Comparison of ENCODE assay signal across 17 cellular contexts in genomic region chr12:104725610-104726009, GRCh38.
DNase-seq lines count a peak whose midpoint lies in the region; ATAC-seq and TF ChIP-seq lines count a peak whose summit lies in the region.
"Had no signal": no experiment of that assay in that cellular context is flagged by ENCODE, and none has a peak within 500 bp of the region (broad histone marks: within the 10 kb centered on the region; RNA-seq: fewer than 3 reads in every experiment).

No MANE protein-coding gene starts in this region.

- peaks cover 26% of the 10 kb centered on the region for H3K36me3 Mint-ChIP-seq in central memory CD8-positive, alpha-beta T cell (ENCODE audit: insufficient read depth)
- H3K36me3 Mint-ChIP-seq in nephron progenitor cell (ENCODE audit: low read depth) = no peaks in the 10 kb centered on the region
- peaks cover 5% of the 10 kb centered on the region for H3K36me3 Mint-ChIP-seq in stimulated activated effector memory CD8-positive, alpha-beta T cell treated with anti-CD3 and anti-CD28 coated beads, Interleukin-12 subunit alpha, Interleukin-12 subunit beta, amount 100 ng/mL, for 72 hours

- TF ChIP-seq CTCF in HEK293 (tag by site-specific recombination; IDR thresholded peaks at IDR 0.05) = no peak
- no peak for TF ChIP-seq CTCF in nephron progenitor cell (IDR thresholded peaks at IDR 0.05)

- no peaks in the 10 kb centered on the region for H3K36me3 ChIP-seq in HEK293 (ENCODE audit: control insufficient read depth in 2 of 2, insufficient read depth in 1 of 2, low read length in 2 of 2)
- H3K36me3 ChIP-seq: Peyer's patch had no signal

- POLR2A ChIA-PET in HEK293 (lab: Yijun Ruan, JAX) = no interaction called here

- H3K4me1 Mint-ChIP-seq in central memory CD8-positive, alpha-beta T cell = peaks cover 87% of the 10 kb centered on the region
- H3K4me1 Mint-ChIP-seq in nephron progenitor cell = peaks cover 97% of the 10 kb centered on the region
- H3K4me1 Mint-ChIP-seq in stimulated activated effector memory CD8-positive, alpha-beta T cell treated with anti-CD3 and anti-CD28 coated beads, Interleukin-12 subunit alpha, Interleukin-12 subunit beta, amount 100 ng/mL, for 72 hours = peaks cover 73% of the 10 kb centered on the region

- peaks cover 10% of the 10 kb centered on the region for H3K4me1 ChIP-seq in HEK293 (ENCODE audit: control insufficient read depth, insufficient read depth, low read length)

- H3K27ac ChIP-seq in HEK293 (ENCODE audit: extremely low read depth, low read depth, low read length) = no peak overlapping the region
- H3K27ac ChIP-seq: GM23248, Peyer's patch had no signal

- H3K4me3 ChIP-seq in HEK293 (ENCODE audit: low read depth, low read length) = no peak overlapping the region
- H3K4me3 ChIP-seq: GM23248, Peyer's patch had no signal

- no peaks in the 10 kb centered on the region for H3K9me3 Mint-ChIP-seq in central memory CD8-positive, alpha-beta T cell
- no peaks in the 10 kb centered on the region for H3K9me3 Mint-ChIP-seq in nephron progenitor cell
- no peaks in the 10 kb centered on the region for H3K9me3 Mint-ChIP-seq in stimulated activated effector memory CD8-positive, alpha-beta T cell treated with anti-CD3 and anti-CD28 coated beads, Interleukin-12 subunit alpha, Interleukin-12 subunit beta, amount 100 ng/mL, for 72 hours
- H3K9me3 Mint-ChIP-seq: CD8-positive, alpha-beta T cell; H9 had no signal

- no peak for ATAC-seq in central memory CD8-positive, alpha-beta T cell (replicated peaks; ENCODE audit: extremely low read depth, poor library complexity, severe bottlenecking)
- ATAC-seq in stimulated activated effector memory CD8-positive, alpha-beta T cell treated with anti-CD3 and anti-CD28 coated beads, Interleukin-12 subunit alpha, Interleukin-12 subunit beta, amount 100 ng/mL, for 72 hours = no peak
- no peak for ATAC-seq in GM21526 (IDR thresholded peaks at IDR 0.05; ENCODE audit: low FRiP score, unreplicated experiment)
- ATAC-seq: CD8-positive, alpha-beta T cell had no signal

- no peak overlapping the region for H3K27ac Mint-ChIP-seq in central memory CD8-positive, alpha-beta T cell (ENCODE audit: low read depth)
- peak overlapping the region; percentile 35 for H3K27ac Mint-ChIP-seq in nephron progenitor cell
- peak overlapping the region; percentile 56 for H3K27ac Mint-ChIP-seq in stimulated activated effector memory CD8-positive, alpha-beta T cell treated with anti-CD3 and anti-CD28 coated beads, Interleukin-12 subunit alpha, Interleukin-12 subunit beta, amount 100 ng/mL, for 72 hours
- H3K27ac Mint-ChIP-seq: CD8-positive, alpha-beta T cell had no signal

- H3K9me3 ChIP-seq in HEK293 (ENCODE audit: control insufficient read depth, insufficient read depth, low read depth, low read length) = no peaks in the 10 kb centered on the region
- H3K9me3 ChIP-seq: Peyer's patch had no signal

- DNase-seq in central memory CD8-positive, alpha-beta T cell (ENCODE audit: low spot score in 2 of 2) = no peak
- no peak for DNase-seq in nephron progenitor cell
- no peak for DNase-seq in stimulated activated effector memory CD8-positive, alpha-beta T cell treated with anti-CD3 and anti-CD28 coated beads, Interleukin-12 subunit alpha, Interleukin-12 subunit beta, amount 100 ng/mL, for 72 hours (ENCODE audit: low spot score in 2 of 2)
- DNase-seq in NCI-H1092 (lab: John Stamatoyannopoulos, UW) = no peak
- DNase-seq in UCSD-AML1 (lab: John Stamatoyannopoulos, UW; ENCODE audit: unreplicated experiment) = no peak
- DNase-seq: Calu3; CD8-positive, alpha-beta T cell; DMS153; GM23248; H9; Karpas-422; MV-4-11; NCI-H1694; NCI-H2081 treated with DMSO at 0.1 percent for 48 hours; Peyer's patch had no signal

- CTCF ChIA-PET in HEK293 (lab: Yijun Ruan, JAX) = no interaction called here

- H3K27me3 Mint-ChIP-seq in central memory CD8-positive, alpha-beta T cell = no peaks in the 10 kb centered on the region
- peaks cover 4% of the 10 kb centered on the region for H3K27me3 Mint-ChIP-seq in nephron progenitor cell (ENCODE audit: low read depth, poor library complexity)

- peak overlapping the region; percentile 23 for H3K4me3 Mint-ChIP-seq in central memory CD8-positive, alpha-beta T cell
- H3K4me3 Mint-ChIP-seq in nephron progenitor cell = no peak overlapping the region
- no peak overlapping the region for H3K4me3 Mint-ChIP-seq in stimulated activated effector memory CD8-positive, alpha-beta T cell treated with anti-CD3 and anti-CD28 coated beads, Interleukin-12 subunit alpha, Interleukin-12 subunit beta, amount 100 ng/mL, for 72 hours
- H3K4me3 Mint-ChIP-seq: CD8-positive, alpha-beta T cell; H9 had no signal

TF ChIP-seq in HEK293, 187 proteins besides CTCF, POLR2A, EP300 and RAD21:
- TF ChIP-seq ZNF23 (tag by site-specific recombination; IDR thresholded peaks at IDR 0.05; ENCODE audit: borderline replicate concordance) (no peak), ZNF354C (tag by site-specific recombination; IDR thresholded peaks at IDR 0.05; ENCODE audit: borderline replicate concordance, low read depth) (no peak), ZFHX2 (tag by site-specific recombination; conservative IDR thresholded peaks at IDR 0.05) (peak; percentile 69), EGR2 (tag by site-specific recombination; IDR thresholded peaks at IDR 0.05; ENCODE audit: low read depth) (peak; percentile 74), ZNF335 (tag by site-specific recombination; conservative IDR thresholded peaks at IDR 0.05) (no peak)
- TF ChIP-seq, protein P1, sequence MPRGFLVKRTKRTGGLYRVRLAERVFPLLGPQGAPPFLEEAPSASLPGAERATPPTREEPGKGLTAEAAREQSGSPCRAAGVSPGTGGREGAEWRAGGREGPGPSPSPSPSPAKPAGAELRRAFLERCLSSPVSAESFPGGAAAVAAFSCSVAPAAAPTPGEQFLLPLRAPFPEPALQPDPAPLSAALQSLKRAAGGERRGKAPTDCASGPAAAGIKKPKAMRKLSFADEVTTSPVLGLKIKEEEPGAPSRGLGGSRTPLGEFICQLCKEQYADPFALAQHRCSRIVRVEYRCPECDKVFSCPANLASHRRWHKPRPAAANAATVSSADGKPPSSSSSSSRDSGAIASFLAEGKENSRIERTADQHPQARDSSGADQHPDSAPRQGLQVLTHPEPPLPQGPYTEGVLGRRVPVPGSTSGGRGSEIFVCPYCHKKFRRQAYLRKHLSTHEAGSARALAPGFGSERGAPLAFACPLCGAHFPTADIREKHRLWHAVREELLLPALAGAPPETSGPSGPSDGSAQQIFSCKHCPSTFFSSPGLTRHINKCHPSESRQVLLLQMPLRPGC (tag by site-specific recombination; IDR thresholded peaks at IDR 0.05) = no peak
- TF ChIP-seq, protein P2, sequence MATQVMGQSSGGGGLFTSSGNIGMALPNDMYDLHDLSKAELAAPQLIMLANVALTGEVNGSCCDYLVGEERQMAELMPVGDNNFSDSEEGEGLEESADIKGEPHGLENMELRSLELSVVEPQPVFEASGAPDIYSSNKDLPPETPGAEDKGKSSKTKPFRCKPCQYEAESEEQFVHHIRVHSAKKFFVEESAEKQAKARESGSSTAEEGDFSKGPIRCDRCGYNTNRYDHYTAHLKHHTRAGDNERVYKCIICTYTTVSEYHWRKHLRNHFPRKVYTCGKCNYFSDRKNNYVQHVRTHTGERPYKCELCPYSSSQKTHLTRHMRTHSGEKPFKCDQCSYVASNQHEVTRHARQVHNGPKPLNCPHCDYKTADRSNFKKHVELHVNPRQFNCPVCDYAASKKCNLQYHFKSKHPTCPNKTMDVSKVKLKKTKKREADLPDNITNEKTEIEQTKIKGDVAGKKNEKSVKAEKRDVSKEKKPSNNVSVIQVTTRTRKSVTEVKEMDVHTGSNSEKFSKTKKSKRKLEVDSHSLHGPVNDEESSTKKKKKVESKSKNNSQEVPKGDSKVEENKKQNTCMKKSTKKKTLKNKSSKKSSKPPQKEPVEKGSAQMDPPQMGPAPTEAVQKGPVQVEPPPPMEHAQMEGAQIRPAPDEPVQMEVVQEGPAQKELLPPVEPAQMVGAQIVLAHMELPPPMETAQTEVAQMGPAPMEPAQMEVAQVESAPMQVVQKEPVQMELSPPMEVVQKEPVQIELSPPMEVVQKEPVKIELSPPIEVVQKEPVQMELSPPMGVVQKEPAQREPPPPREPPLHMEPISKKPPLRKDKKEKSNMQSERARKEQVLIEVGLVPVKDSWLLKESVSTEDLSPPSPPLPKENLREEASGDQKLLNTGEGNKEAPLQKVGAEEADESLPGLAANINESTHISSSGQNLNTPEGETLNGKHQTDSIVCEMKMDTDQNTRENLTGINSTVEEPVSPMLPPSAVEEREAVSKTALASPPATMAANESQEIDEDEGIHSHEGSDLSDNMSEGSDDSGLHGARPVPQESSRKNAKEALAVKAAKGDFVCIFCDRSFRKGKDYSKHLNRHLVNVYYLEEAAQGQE (tag by site-specific recombination; IDR thresholded peaks at IDR 0.05) = no peak
